Comparison of ENCODE assay signal across 19 cellular contexts in the genomic region with DNA sequence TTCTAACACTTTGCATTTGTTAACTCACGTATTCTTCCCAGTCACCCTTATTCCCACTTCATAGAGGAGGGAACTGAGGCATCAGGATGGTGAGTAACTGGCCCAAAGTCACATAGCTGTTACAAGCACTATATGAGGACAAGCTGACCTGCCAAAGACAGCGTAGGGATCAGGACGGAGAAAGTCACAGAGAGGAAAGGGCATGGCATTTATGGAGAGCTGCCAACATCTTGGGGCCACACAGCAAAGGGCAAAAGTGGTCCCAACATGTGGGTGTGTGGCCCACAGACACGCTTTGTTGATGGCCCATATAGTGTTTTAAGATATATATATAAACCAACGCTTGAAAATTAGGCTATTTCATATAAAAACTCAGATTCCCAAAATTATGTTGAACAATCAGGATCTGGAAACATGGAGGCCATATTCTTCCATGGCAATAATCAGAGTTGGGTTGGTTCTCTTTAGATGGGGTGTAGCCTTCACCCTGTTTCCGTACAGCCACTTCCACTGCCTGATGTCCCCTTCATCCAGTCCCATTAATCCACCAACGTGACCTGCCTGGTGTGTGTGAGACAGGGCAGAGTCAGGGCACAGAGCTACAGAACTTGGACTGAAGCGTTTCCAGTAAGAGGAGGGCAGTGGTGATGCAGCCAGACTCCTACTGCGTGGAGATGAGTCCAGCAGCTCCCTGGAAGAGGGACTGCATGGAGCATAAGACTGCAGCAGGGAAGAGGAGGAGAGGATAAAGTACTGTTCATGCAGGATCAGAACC. TPM values are rescaled to one million over a fixed set of nuclear protein-coding genes. Genes with fewer than 3 reads are reported as not detected.
A peak's percentile ranks its signal among the peaks of the same experiment; 100 is the strongest.
DNase-seq lines count a peak whose midpoint lies in the region; ATAC-seq and TF ChIP-seq lines count a peak whose summit lies in the region.
"Had no signal": no experiment of that assay in that cellular context is flagged by ENCODE, and none has a peak within 500 bp of the region (broad histone marks: within the 10 kb centered on the region; RNA-seq: fewer than 3 reads in every experiment).

No MANE protein-coding gene starts in this region.

- H2AFZ ChIP-seq in KMS-11 (ENCODE audit: low read depth), result no peak overlapping the region

- H3K9me3 ChIP-seq in SJCRH30 (replicated peaks) (no peaks in the 10 kb centered on the region), WERI-Rb-1 (ENCODE audit: severe bottlenecking) (no peaks in the 10 kb centered on the region)
- H3K9me3 ChIP-seq: HAP-1, prostate gland, suprapubic skin had no signal

- peak overlapping the region; percentile 3 for H3K4me3 Mint-ChIP-seq in activated T-helper 1 cell treated with anti-CD3 and anti-CD28 coated beads, Interleukin-12 subunit alpha, Interleukin-12 subunit beta, Interleukin-2, Interleukin-4 antibody, amounts not matched to agents 30 ng/mL and 10 ng/mL and 1 ng/mL, durations not matched to agents 14 hours and 24 hours and 36 hours
- no peak overlapping the region for H3K4me3 Mint-ChIP-seq in memory B cell

- H3K27me3 Mint-ChIP-seq in activated T-helper 1 cell treated with anti-CD3 and anti-CD28 coated beads, Interleukin-12 subunit alpha, Interleukin-12 subunit beta, Interleukin-2, Interleukin-4 antibody, amounts not matched to agents 30 ng/mL and 10 ng/mL and 1 ng/mL, durations not matched to agents 14 hours and 24 hours and 36 hours (ENCODE audit: insufficient read depth), result no peaks in the 10 kb centered on the region
- H3K27me3 Mint-ChIP-seq in memory B cell, result no peaks in the 10 kb centered on the region

- no peak overlapping the region for H3K4me3 ChIP-seq in KMS-11 (IDR thresholded peaks at IDR 0.05; ENCODE audit: insufficient read depth, low read depth, low read length)
- no peak overlapping the region for H3K4me3 ChIP-seq in SJCRH30
- H3K4me3 ChIP-seq in WERI-Rb-1 (ENCODE audit: low read depth, low read length), result no peak overlapping the region
- H3K4me3 ChIP-seq: dorsolateral prefrontal cortex, GM12878, HAP-1, prostate gland, suprapubic skin had no signal

- no peaks in the 10 kb centered on the region for H4K20me1 ChIP-seq in KMS-11 (ENCODE audit: insufficient read depth)

- H3K27ac Mint-ChIP-seq in activated T-helper 1 cell treated with anti-CD3 and anti-CD28 coated beads, Interleukin-12 subunit alpha, Interleukin-12 subunit beta, Interleukin-2, Interleukin-4 antibody, amounts not matched to agents 30 ng/mL and 10 ng/mL and 1 ng/mL, durations not matched to agents 14 hours and 24 hours and 36 hours, result peak overlapping the region; percentile 82
- peak overlapping the region; percentile 82 for H3K27ac Mint-ChIP-seq in memory B cell

- intact Hi-C loops in activated T-helper 1 cell treated with anti-CD3 and anti-CD28 coated beads, Interleukin-12 subunit alpha, Interleukin-12 subunit beta, Interleukin-2, Interleukin-4 antibody, amounts not matched to agents 30 ng/mL and 10 ng/mL and 1 ng/mL, durations not matched to agents 14 hours and 24 hours and 36 hours (cut with micrococcal nuclease), result loop anchor here (5.0 kb wide), 2 partner anchors 125 to 210 kb away; no protein-coding TSS in a partner anchor

- H3K4me1 Mint-ChIP-seq in activated T-helper 1 cell treated with anti-CD3 and anti-CD28 coated beads, Interleukin-12 subunit alpha, Interleukin-12 subunit beta, Interleukin-2, Interleukin-4 antibody, amounts not matched to agents 30 ng/mL and 10 ng/mL and 1 ng/mL, durations not matched to agents 14 hours and 24 hours and 36 hours (ENCODE audit: low read depth), result peaks cover 84% of the 10 kb centered on the region
- peaks cover 26% of the 10 kb centered on the region for H3K4me1 Mint-ChIP-seq in memory B cell

- TF ChIP-seq CTCF in KMS-11 (conservative IDR thresholded peaks at IDR 0.05; ENCODE audit: low read depth, low read length) (no peak), WERI-Rb-1 (IDR thresholded peaks at IDR 0.05; ENCODE audit: low read depth, low read length) (no peak)

- H3K9ac ChIP-seq in KMS-11, result no peak overlapping the region

- ATAC-seq in memory B cell (ENCODE audit: low read depth) (no peak), GM18870 (IDR thresholded peaks at IDR 0.05; ENCODE audit: unreplicated experiment) (no peak)
- ATAC-seq: left lobe of liver, Right ventricle myocardium inferior had no signal

- no peak overlapping the region; the same call in 1 of the 2 replicates for H3K4me2 ChIP-seq in KMS-11

- H3K36me3 ChIP-seq in KMS-11 (ENCODE audit: insufficient read depth) (no peaks in the 10 kb centered on the region), SJCRH30 (no peaks in the 10 kb centered on the region), WERI-Rb-1 (no peaks in the 10 kb centered on the region)
- H3K36me3 ChIP-seq: HAP-1, prostate gland, suprapubic skin had no signal

- H3K9me3 Mint-ChIP-seq in activated T-helper 1 cell treated with anti-CD3 and anti-CD28 coated beads, Interleukin-12 subunit alpha, Interleukin-12 subunit beta, Interleukin-2, Interleukin-4 antibody, amounts not matched to agents 30 ng/mL and 10 ng/mL and 1 ng/mL, durations not matched to agents 14 hours and 24 hours and 36 hours, result no peaks in the 10 kb centered on the region
- H3K9me3 Mint-ChIP-seq in memory B cell, result no peaks in the 10 kb centered on the region

- H3K27ac ChIP-seq in KMS-11, result peak overlapping the region; percentile 84; the same call in 1 of the 2 replicates
- H3K27ac ChIP-seq in SJCRH30, result no peak overlapping the region
- no peak overlapping the region for H3K27ac ChIP-seq in WERI-Rb-1
- H3K27ac ChIP-seq: dorsolateral prefrontal cortex, prostate gland, suprapubic skin had no signal

- no peaks in the 10 kb centered on the region for H3K27me3 ChIP-seq in KMS-11 (ENCODE audit: insufficient read depth, low read depth)
- H3K27me3 ChIP-seq in SJCRH30, result 0 out of 2 replicates have a peak, but pooled peaks cover 4% of the 10 kb centered on the region
- no peaks in the 10 kb centered on the region for H3K27me3 ChIP-seq in WERI-Rb-1 (ENCODE audit: insufficient read depth, low read depth, severe bottlenecking)
- H3K27me3 ChIP-seq: dorsolateral prefrontal cortex, suprapubic skin had no signal

- H3K36me3 Mint-ChIP-seq in activated T-helper 1 cell treated with anti-CD3 and anti-CD28 coated beads, Interleukin-12 subunit alpha, Interleukin-12 subunit beta, Interleukin-2, Interleukin-4 antibody, amounts not matched to agents 30 ng/mL and 10 ng/mL and 1 ng/mL, durations not matched to agents 14 hours and 24 hours and 36 hours (ENCODE audit: low read depth), result peaks cover 63% of the 10 kb centered on the region
- no peaks in the 10 kb centered on the region for H3K36me3 Mint-ChIP-seq in memory B cell

- H3K4me1 ChIP-seq in KMS-11 (ENCODE audit: low read depth, poor library complexity, severe bottlenecking) (peaks cover 38% of the 10 kb centered on the region), SJCRH30 (no peaks in the 10 kb centered on the region)
- H3K4me1 ChIP-seq: HAP-1, prostate gland had no signal

- DNase-seq in activated CD4-positive, CD25-positive, alpha-beta regulatory T cell treated with anti-CD3 and anti-CD28 coated beads, Interleukin-2, amount 50 U/mL, for 72 hours, result peak; percentile 20
- DNase-seq in activated CD4-positive, CD25-positive, alpha-beta regulatory T cell (lab: John Stamatoyannopoulos, UW), result no peak
- no peak for DNase-seq in activated T-helper 1 cell treated with anti-CD3 and anti-CD28 coated beads, Interleukin-12 subunit alpha, Interleukin-12 subunit beta, Interleukin-2, Interleukin-4 antibody, amounts not matched to agents 30 ng/mL and 10 ng/mL and 1 ng/mL, durations not matched to agents 14 hours and 24 hours and 36 hours (ENCODE audit: low spot score)
- no peak for DNase-seq in memory B cell (ENCODE audit: low spot score in 2 of 2)
- DNase-seq in SJCRH30, result no peak
- no peak for DNase-seq in WERI-Rb-1
- DNase-seq: dorsolateral prefrontal cortex; NCI-H748 treated with DMSO at 0.1 percent for 48 hours; stimulated activated CD4-positive, alpha-beta T cell treated with anti-CD3 and anti-CD28 coated beads, Interleukin-15, amount 100 ng/mL, for 24 hours had no signal

- H3K79me2 ChIP-seq in KMS-11 (ENCODE audit: insufficient read depth, low read depth), result no peaks in the 10 kb centered on the region

RNA-seq across cellular contexts. Expression of a gene that starts 39.9 kb away (rescaled TPM):
- 336 and 339 TPM in 2 replicates for total RNA-seq in activated T-helper 1 cell treated with anti-CD3 and anti-CD28 coated beads, Interleukin-12 subunit alpha, Interleukin-12 subunit beta, Interleukin-2, Interleukin-4 antibody, amounts not matched to agents 30 ng/mL and 10 ng/mL and 1 ng/mL, durations not matched to agents 14 hours and 24 hours and 36 hours
- 0.04 TPM in 1 of 2 replicates, not detected in the other for total RNA-seq in SJCRH30 (2014; rRNA removed; shearing (Covaris generic))
- total RNA-seq: A172, astrocyte, Right ventricle myocardium inferior had no signal

Comparison
In these comparisons a context has a peak if more than half of its experiments do, and no peak if none do; other contexts are left out.
1. RNA of a gene that starts 39.9 kb away (total RNA-seq): 336 to 339 TPM in activated T-helper 1 cell treated with anti-CD3 and anti-CD28 coated beads, Interleukin-12 subunit alpha, Interleukin-12 subunit beta, Interleukin-2, Interleukin-4 antibody, amounts not matched to agents 30 ng/mL and 10 ng/mL and 1 ng/mL, durations not matched to agents 14 hours and 24 hours and 36 hours; 0.04 TPM in SJCRH30; every median in the first group is over 100 times any median in the second.